Comparison of ENCODE assay signal across 30 cellular contexts in genomic region chr4:8108261-8108660, GRCh38. TPM values are rescaled to one million over a fixed set of nuclear protein-coding genes. Genes with fewer than 3 reads are reported as not detected.
DNase-seq lines count a peak whose midpoint lies in the region; ATAC-seq, FAIRE-seq and TF ChIP-seq lines count a peak whose summit lies in the region.
"Had no signal": no experiment of that assay in that cellular context is flagged by ENCODE, and none has a peak within 500 bp of the region (broad histone marks: within the 10 kb centered on the region; RNA-seq: fewer than 3 reads in every experiment).

No MANE protein-coding gene starts in this region.

- ATAC-seq in pancreas: peak; percentile 78 to 87 (median 84)
- ATAC-seq in HG02884 (IDR thresholded peaks at IDR 0.05; ENCODE audit: unreplicated experiment): no peak
- ATAC-seq in HG02588 (IDR thresholded peaks at IDR 0.05; ENCODE audit: unreplicated experiment): no peak
- ATAC-seq: esophagus mucosa; natural killer cell; stimulated activated naive CD8-positive, alpha-beta T cell treated with anti-CD3 and anti-CD28 coated beads, Interleukin-15, Interleukin-2, amounts not matched to agents 100 U/mL and 50 U/mL, for 24 hours; T-helper 17 cell had no signal

- H3K27me3 ChIP-seq in BLaER1 (peaks cover 28% of the 10 kb centered on the region), endodermal cell (ENCODE audit: control insufficient read depth, insufficient read depth, low read length, poor library complexity, severe bottlenecking) (no peaks in the 10 kb centered on the region), pancreas (no peaks in the 10 kb centered on the region)
- H3K27me3 ChIP-seq: adrenal gland, uterus had no signal

- 89 to 92% methylated on average over 12 to 20 of the region's 20 CpGs for WGBS in endodermal cell (ENCODE audit: insufficient coverage in 1 of 2, insufficient read length in 1 of 2), 2 experiments
- WGBS in pancreas, 2 donors: 30 to 37% methylated on average over 19 to 20 of the region's 20 CpGs

- H3K4me3 ChIP-seq in BLaER1 (no peak overlapping the region), endodermal cell (ENCODE audit: low read length) (no peak overlapping the region), pancreas (no peak overlapping the region)
- H3K4me3 ChIP-seq: adrenal gland, lung, PC-9, spleen, thoracic aorta, uterus had no signal

- TF ChIP-seq CTCF in endodermal cell (conservative IDR thresholded peaks at IDR 0.05): no peak
- no peak for TF ChIP-seq CTCF in pancreas (IDR thresholded peaks at IDR 0.05)

- H3K4me1 ChIP-seq in BLaER1 (peaks cover 87% of the 10 kb centered on the region), endodermal cell (ENCODE audit: control insufficient read depth, insufficient read depth, low read length) (no peaks in the 10 kb centered on the region), pancreas (peaks cover 0 to 19% (median 13%) of the 10 kb centered on the region in 3 donors)
- H3K4me1 ChIP-seq: adrenal gland, uterus had no signal

- no peaks in the 10 kb centered on the region for H3K27me3 Mint-ChIP-seq in endodermal cell (ENCODE audit: insufficient read depth)

- peaks cover 8% of the 10 kb centered on the region for H3K4me1 Mint-ChIP-seq in endodermal cell
- H3K4me1 Mint-ChIP-seq: activated naive CD4-positive, alpha-beta T cell treated with anti-CD3 and anti-CD28 coated beads, Interleukin-2, amount 10 ng/mL, durations not matched to agents 7 days and 5 days; natural killer cell had no signal

- DNase-seq in HK-2 (ENCODE audit: unreplicated experiment): peak; percentile 27
- no peak for DNase-seq in endodermal cell
- peak; percentile 71 to 89 (median 81) for DNase-seq in pancreas
- no peak for DNase-seq in NCI-H446 (lab: John Stamatoyannopoulos, UW)
- no peak for DNase-seq in activated effector memory CD4-positive, alpha-beta T cell treated with anti-CD3 and anti-CD28 coated beads, Interleukin-2, amount 50 U/mL, for 16 hours
- DNase-seq: activated CD4-positive, alpha-beta T cell treated with anti-CD3 and anti-CD28 coated beads, Interleukin-2, amount 50 U/mL, for 48 hours; activated naive CD4-positive, alpha-beta T cell treated with anti-CD3 and anti-CD28 coated beads, Interleukin-2, amount 10 ng/mL, durations not matched to agents 7 days and 5 days; adrenal gland; dermis blood vessel endothelial cell; HCEC 1CT; IMR-90; natural killer cell; NCI-H1417 treated with DMSO at 0.1 percent for 48 hours; NCI-H524; PC-9; retina; SHP77; spleen; stimulated activated CD4-positive, alpha-beta T cell treated with anti-CD3 and anti-CD28 coated beads, Interleukin-2, amount 100 ng/mL, for 24 hours; stimulated activated naive CD8-positive, alpha-beta T cell treated with anti-CD3 and anti-CD28 coated beads, Interleukin-15, Interleukin-2, amounts not matched to agents 100 U/mL and 50 U/mL, for 24 hours; T-helper 17 cell; uterus had no signal

- H3K9me3 Mint-ChIP-seq in endodermal cell: peaks cover 7% of the 10 kb centered on the region
- H3K9me3 Mint-ChIP-seq: activated naive CD4-positive, alpha-beta T cell treated with anti-CD3 and anti-CD28 coated beads, Interleukin-2, amount 10 ng/mL, durations not matched to agents 7 days and 5 days; activated T-helper 1 cell treated with anti-CD3 and anti-CD28 coated beads, Interleukin-12 subunit alpha, Interleukin-12 subunit beta, Interleukin-2, Interleukin-4 antibody, amounts not matched to agents 30 ng/mL and 10 ng/mL and 1 ng/mL, durations not matched to agents 14 hours and 24 hours and 36 hours; natural killer cell had no signal

- no peaks in the 10 kb centered on the region for H3K36me3 Mint-ChIP-seq in endodermal cell (ENCODE audit: low read depth)
- H3K36me3 Mint-ChIP-seq: activated naive CD4-positive, alpha-beta T cell treated with anti-CD3 and anti-CD28 coated beads, Interleukin-2, amount 10 ng/mL, durations not matched to agents 7 days and 5 days; natural killer cell had no signal

- H4K20me1 ChIP-seq in BLaER1: no peaks in the 10 kb centered on the region

- no peak overlapping the region for H3K9ac ChIP-seq in BLaER1
- H3K9ac ChIP-seq in endodermal cell (ENCODE audit: extremely low read depth, low read length, poor library complexity, severe bottlenecking): no peak overlapping the region

- H3K9me3 ChIP-seq in BLaER1 (no peaks in the 10 kb centered on the region), endodermal cell (ENCODE audit: control insufficient read depth, low read length) (no peaks in the 10 kb centered on the region), pancreas (no peaks in the 10 kb centered on the region)
- H3K9me3 ChIP-seq: adrenal gland, spleen, thoracic aorta, uterus had no signal

- peak overlapping the region; percentile 79 for H3K4me2 ChIP-seq in BLaER1
- H3K4me2 ChIP-seq: PC-9 had no signal

- no peak overlapping the region for H3K27ac ChIP-seq in BLaER1
- H3K27ac ChIP-seq in endodermal cell (ENCODE audit: low read depth, low read length): peak overlapping the region; percentile 57
- H3K27ac ChIP-seq in pancreas: peak overlapping the region; percentile 1 to 78 (median 48)
- H3K27ac ChIP-seq: adrenal gland, PC-9, spleen, thoracic aorta, uterus had no signal

- no peak overlapping the region for H3K4me3 Mint-ChIP-seq in endodermal cell
- H3K4me3 Mint-ChIP-seq: activated naive CD4-positive, alpha-beta T cell treated with anti-CD3 and anti-CD28 coated beads, Interleukin-2, amount 10 ng/mL, durations not matched to agents 7 days and 5 days; activated T-helper 1 cell treated with anti-CD3 and anti-CD28 coated beads, Interleukin-12 subunit alpha, Interleukin-12 subunit beta, Interleukin-2, Interleukin-4 antibody, amounts not matched to agents 30 ng/mL and 10 ng/mL and 1 ng/mL, durations not matched to agents 14 hours and 24 hours and 36 hours; B cell; natural killer cell; T-helper 17 cell had no signal

- no peaks in the 10 kb centered on the region for H3K36me3 ChIP-seq in BLaER1
- no peaks in the 10 kb centered on the region for H3K36me3 ChIP-seq in endodermal cell (ENCODE audit: control insufficient read depth, insufficient read depth, low read length)
- no peaks in the 10 kb centered on the region for H3K36me3 ChIP-seq in pancreas
- H3K36me3 ChIP-seq: adrenal gland, thoracic aorta, uterus had no signal

- intact Hi-C loops in pancreas (cut with DNase I): no loop called here

- FAIRE-seq in pancreas (lab: Jason Lieb, UNC): no peak

- no peak overlapping the region for H3K27ac Mint-ChIP-seq in endodermal cell
- H3K27ac Mint-ChIP-seq: activated naive CD4-positive, alpha-beta T cell treated with anti-CD3 and anti-CD28 coated beads, Interleukin-2, amount 10 ng/mL, durations not matched to agents 7 days and 5 days; activated T-helper 1 cell treated with anti-CD3 and anti-CD28 coated beads, Interleukin-12 subunit alpha, Interleukin-12 subunit beta, Interleukin-2, Interleukin-4 antibody, amounts not matched to agents 30 ng/mL and 10 ng/mL and 1 ng/mL, durations not matched to agents 14 hours and 24 hours and 36 hours; B cell; natural killer cell; T-helper 17 cell had no signal

RNA-seq across cellular contexts. Expression of gene ABLIM2, which starts 50.4 kb away (rescaled TPM):
- total RNA-seq in endodermal cell (1 to 10 TPM in 1 of 2 donors, under 1 TPM in 1; 0.35 to 1.6 TPM), pancreas (1 to 10 TPM; 4.3 to 8.6 (median 6.0) TPM)
- polyA plus RNA-seq in endodermal cell (2013, experiment 1 of 2): 1.4 TPM
- 2.5 TPM for polyA plus RNA-seq in endodermal cell (2013, experiment 2 of 2)
- polyA plus RNA-seq in pancreas: 10 to 100 TPM in 1 of 2 donors, 1 to 10 TPM in 1; 6.1 to 13.1 TPM

Comparison
In these comparisons a context has a peak if more than half of its experiments do, and no peak if none do; other contexts are left out.
1. DNase-seq: peak in HK-2 (single experiment) and pancreas (6 of 6); none in endodermal cell (single experiment), NCI-H446 (0 of 2) and activated effector memory CD4-positive, alpha-beta T cell treated with anti-CD3 and anti-CD28 coated beads, Interleukin-2, amount 50 U/mL, for 16 hours (single experiment).
2. ATAC-seq: peak in pancreas (4 of 4); none in HG02884 (single experiment) and HG02588 (single experiment).